Comparison of ENCODE assay signal across 33 cellular contexts in genomic region chr13:77180011-77180410, GRCh38.
"Had no signal": no experiment of that assay in that cellular context is flagged by ENCODE, and none has a peak within 500 bp of the region (broad histone marks: within the 10 kb centered on the region; RNA-seq: fewer than 3 reads in every experiment).

No MANE protein-coding gene starts in this region.

- H3K9me3 Mint-ChIP-seq: activated B cell treated with CpG ODN at 0.5 μM for 24 hours; activated CD4-positive, alpha-beta memory T cell treated with anti-CD3 and anti-CD28 coated beads for 36 hours; activated CD4-positive, alpha-beta T cell treated with anti-CD3 and anti-CD28 coated beads, Interleukin-2, amount 10 ng/mL, durations not matched to agents 24 days and 14 days; activated naive CD4-positive, alpha-beta T cell treated with anti-CD3 and anti-CD28 coated beads, Interleukin-2, amount 10 ng/mL, durations not matched to agents 7 days and 5 days; activated T-helper 1 cell treated with anti-CD3 and anti-CD28 coated beads, Interleukin-12 subunit alpha, Interleukin-12 subunit beta, Interleukin-2, Interleukin-4 antibody, amounts not matched to agents 30 ng/mL and 10 ng/mL and 1 ng/mL, durations not matched to agents 14 hours and 24 hours and 36 hours; activated T-helper 2 cell treated with anti-CD3 and anti-CD28 coated beads, Interferon-gamma antibody, Interleukin-2, Interleukin-4, amounts not matched to agents 10 μg/mL and 5 μg/mL and 100 μg/mL, durations not matched to agents 14 hours and 24 hours and 36 hours; brain; central memory CD8-positive, alpha-beta T cell; dendritic cell treated with granulocyte-macrophage colony-stimulating factor and Interleukin-4, amounts not matched to agents 40 ng/mL and 50 ng/mL, for 4 days; effector memory CD8-positive, alpha-beta T cell; T-cell; T-helper 1 cell treated with Interleukin-12 subunit alpha and Interleukin-12 subunit beta and Interleukin-4 antibody, amounts not matched to agents 30 μg/mL and 1 μg/mL, for 36 hours; T-helper 2 cell treated with Interferon-gamma antibody and Interleukin-4, amounts not matched to agents 5 μg/mL and 100 μg/mL, for 36 hours had no signal

- H3K27me3 ChIP-seq: ascending aorta, dorsolateral prefrontal cortex, esophagus muscularis mucosa, foreskin keratinocyte, gastrocnemius medialis, heart left ventricle had no signal

- H3K9me3 ChIP-seq: ascending aorta, esophagus muscularis mucosa, gastrocnemius medialis, heart left ventricle had no signal

- H3K4me3 ChIP-seq: ascending aorta, coronary artery, dorsolateral prefrontal cortex, esophagus muscularis mucosa, gastrocnemius medialis, heart left ventricle had no signal

- H3K36me3 ChIP-seq: WERI-Rb-1 had no signal

- H3K4me1 ChIP-seq: ascending aorta, esophagus muscularis mucosa, gastrocnemius medialis, heart left ventricle had no signal

- ATAC-seq: activated CD4-positive, CD25-positive, alpha-beta regulatory T cell treated with anti-CD3 and anti-CD28 coated beads, Interleukin-2, amount 50 U/mL, for 24 hours; activated CD8-positive, alpha-beta memory T cell treated with anti-CD3 and anti-CD28 coated beads, Interleukin-2, amount 10 ng/mL, durations not matched to agents 7 days and 5 days; activated CD8-positive, alpha-beta T cell treated with anti-CD3 and anti-CD28 coated beads, Interleukin-2, amount 10 ng/mL, durations not matched to agents 7 days and 5 days; effector memory CD8-positive, alpha-beta T cell; foreskin keratinocyte; gastrocnemius medialis; heart left ventricle; T-cell had no signal

- H3K4me1 Mint-ChIP-seq: brain had no signal

- H3K27ac ChIP-seq: ascending aorta, coronary artery, dorsolateral prefrontal cortex, esophagus muscularis mucosa, foreskin keratinocyte, gastrocnemius medialis, heart left ventricle, WERI-Rb-1 had no signal

- H3K27ac Mint-ChIP-seq: activated B cell treated with CpG ODN at 0.5 μM for 24 hours; activated CD4-positive, alpha-beta memory T cell treated with anti-CD3 and anti-CD28 coated beads for 36 hours; activated CD8-positive, alpha-beta memory T cell treated with anti-CD3 and anti-CD28 coated beads, Interleukin-2, amount 10 ng/mL, durations not matched to agents 7 days and 5 days; activated naive CD4-positive, alpha-beta T cell treated with anti-CD3 and anti-CD28 coated beads, Interleukin-2, amount 10 ng/mL, durations not matched to agents 7 days and 5 days; activated T-helper 1 cell treated with anti-CD3 and anti-CD28 coated beads, Interleukin-12 subunit alpha, Interleukin-12 subunit beta, Interleukin-2, Interleukin-4 antibody, amounts not matched to agents 30 ng/mL and 10 ng/mL and 1 ng/mL, durations not matched to agents 14 hours and 24 hours and 36 hours; activated T-helper 2 cell treated with anti-CD3 and anti-CD28 coated beads, Interferon-gamma antibody, Interleukin-2, Interleukin-4, amounts not matched to agents 10 μg/mL and 5 μg/mL and 100 μg/mL, durations not matched to agents 14 hours and 24 hours and 36 hours; brain; effector memory CD8-positive, alpha-beta T cell; T-helper 1 cell treated with Interleukin-12 subunit alpha and Interleukin-12 subunit beta and Interleukin-4 antibody, amounts not matched to agents 30 μg/mL and 1 μg/mL, for 36 hours had no signal

- H3K27me3 Mint-ChIP-seq: activated B cell treated with CpG ODN at 0.5 μM for 24 hours; activated CD4-positive, alpha-beta memory T cell treated with anti-CD3 and anti-CD28 coated beads for 36 hours; activated CD4-positive, alpha-beta T cell treated with anti-CD3 and anti-CD28 coated beads, Interleukin-2, amount 10 ng/mL, durations not matched to agents 24 days and 14 days; activated CD8-positive, alpha-beta memory T cell treated with anti-CD3 and anti-CD28 coated beads, Interleukin-2, amount 10 ng/mL, durations not matched to agents 7 days and 5 days; activated naive CD4-positive, alpha-beta T cell treated with anti-CD3 and anti-CD28 coated beads, Interleukin-2, amount 10 ng/mL, durations not matched to agents 7 days and 5 days; activated naive CD8-positive, alpha-beta T cell; brain; central memory CD8-positive, alpha-beta T cell; dendritic cell treated with granulocyte-macrophage colony-stimulating factor and Interleukin-4, amounts not matched to agents 40 ng/mL and 50 ng/mL, for 4 days; effector memory CD8-positive, alpha-beta T cell; T-cell had no signal

- H3K4me3 Mint-ChIP-seq: activated B cell treated with CpG ODN at 0.5 μM for 24 hours; activated CD4-positive, alpha-beta memory T cell treated with anti-CD3 and anti-CD28 coated beads for 36 hours; activated CD4-positive, alpha-beta T cell treated with anti-CD3 and anti-CD28 coated beads, Interleukin-2, amount 10 ng/mL, durations not matched to agents 24 days and 14 days; activated CD8-positive, alpha-beta memory T cell treated with anti-CD3 and anti-CD28 coated beads, Interleukin-2, amount 10 ng/mL, durations not matched to agents 7 days and 5 days; activated CD8-positive, alpha-beta T cell treated with anti-CD3 and anti-CD28 coated beads, Interleukin-2, amount 10 ng/mL, durations not matched to agents 7 days and 5 days; activated naive CD4-positive, alpha-beta T cell treated with anti-CD3 and anti-CD28 coated beads, Interleukin-2, amount 10 ng/mL, durations not matched to agents 7 days and 5 days; activated naive CD8-positive, alpha-beta T cell; activated T-helper 1 cell treated with anti-CD3 and anti-CD28 coated beads, Interleukin-12 subunit alpha, Interleukin-12 subunit beta, Interleukin-2, Interleukin-4 antibody, amounts not matched to agents 30 ng/mL and 10 ng/mL and 1 ng/mL, durations not matched to agents 14 hours and 24 hours and 36 hours; brain; central memory CD8-positive, alpha-beta T cell; dendritic cell treated with granulocyte-macrophage colony-stimulating factor and Interleukin-4, amounts not matched to agents 40 ng/mL and 50 ng/mL, for 4 days; effector memory CD8-positive, alpha-beta T cell; T-helper 1 cell treated with Interleukin-12 subunit alpha and Interleukin-12 subunit beta and Interleukin-4 antibody, amounts not matched to agents 30 μg/mL and 1 μg/mL, for 36 hours; T-helper 2 cell treated with Interferon-gamma antibody and Interleukin-4, amounts not matched to agents 5 μg/mL and 100 μg/mL, for 36 hours had no signal

- DNase-seq: activated B cell treated with CpG ODN at 0.5 μM for 24 hours; activated CD4-positive, alpha-beta memory T cell treated with anti-CD3 and anti-CD28 coated beads for 36 hours; activated CD4-positive, alpha-beta T cell treated with anti-CD3 and anti-CD28 coated beads, Interleukin-2, amount 10 ng/mL, durations not matched to agents 24 days and 14 days; activated CD8-positive, alpha-beta memory T cell treated with anti-CD3 and anti-CD28 coated beads, Interleukin-2, amount 10 ng/mL, durations not matched to agents 7 days and 5 days; activated CD8-positive, alpha-beta memory T cell treated with anti-CD3 and anti-CD28 coated beads, Interleukin-2, amount 50 U/mL, for 4 hours; activated CD8-positive, alpha-beta T cell treated with anti-CD3 and anti-CD28 coated beads, Interleukin-2, amount 10 ng/mL, durations not matched to agents 7 days and 5 days; activated effector memory CD4-positive, alpha-beta T cell treated with anti-CD3 and anti-CD28 coated beads, Interleukin-2, amount 50 U/mL, for 16 hours; activated naive CD4-positive, alpha-beta T cell treated with anti-CD3 and anti-CD28 coated beads, Interleukin-2, amount 10 ng/mL, durations not matched to agents 7 days and 5 days; activated T-cell treated with anti-CD3 and anti-CD28 coated beads, Interleukin-2, amount 50 U/mL, for 1 hour; activated T-cell treated with anti-CD3 and anti-CD28 coated beads, Interleukin-2, amount 50 U/mL, for 48 hours; dorsolateral prefrontal cortex; effector memory CD8-positive, alpha-beta T cell; erythroblast; foreskin keratinocyte; gastrocnemius medialis; glutamatergic neuron; heart left ventricle; SW 1271; T-cell; T1000; WERI-Rb-1 had no signal
